Comparison of ENCODE assay signal across 28 cellular contexts in genomic region chr3:45465192-45465591, GRCh38.
A peak's percentile ranks its signal among the peaks of the same experiment; 100 is the strongest.
DNase-seq lines count a peak whose midpoint lies in the region; ATAC-seq, FAIRE-seq and TF ChIP-seq lines count a peak whose summit lies in the region.
"Had no signal": no experiment of that assay in that cellular context is flagged by ENCODE, and none has a peak within 500 bp of the region (broad histone marks: within the 10 kb centered on the region; RNA-seq: fewer than 3 reads in every experiment).

No MANE protein-coding gene starts in this region.

- no peak for FAIRE-seq in H1 (lab: Jason Lieb, UNC)
- no peak for FAIRE-seq in pancreas (lab: Jason Lieb, UNC)
- no peak for FAIRE-seq in GM19239 (lab: Jason Lieb, UNC)
- FAIRE-seq: colon, small intestine had no signal

- H4K91ac ChIP-seq in H1 (replicated peaks; ENCODE audit: insufficient read length, low read length), result no peak overlapping the region

- no peaks in the 10 kb centered on the region for H3K79me1 ChIP-seq in H1 (ENCODE audit: low read depth, low read length)

- H3K56ac ChIP-seq in H1 (replicated peaks; ENCODE audit: insufficient read length, low read depth, low read length), result no peak overlapping the region

- no peak overlapping the region for H4K8ac ChIP-seq in H1 (ENCODE audit: extremely low read depth, insufficient read depth, low read length)

- H3K27ac ChIP-seq in CD4-positive, alpha-beta T cell (ENCODE audit: low read depth, low read length), result no peak overlapping the region
- H3K27ac ChIP-seq in OCI-LY1 (ENCODE audit: low read depth, low read length, poor library complexity, severe bottlenecking) (peak overlapping the region; percentile 87), H1 (ENCODE audit: low read depth, low read length) (no peak overlapping the region), osteoblast (ENCODE audit: low read depth, low read length) (no peak overlapping the region), pancreas (no peak overlapping the region)
- H3K27ac ChIP-seq: BLaER1, brain microvascular endothelial cell, gastrocnemius medialis, KMS-11 had no signal

- no peak overlapping the region for H3K4me3 ChIP-seq in OCI-LY1 (ENCODE audit: low read depth, low read length, poor library complexity, severe bottlenecking)
- H3K4me3 ChIP-seq in H1 (ENCODE audit: extremely low read depth in 1 of 4, insufficient read depth in 2 of 4, low read depth in 3 of 4, low read length in 4 of 4), result no peak overlapping the region
- H3K4me3 ChIP-seq in osteoblast (ENCODE audit: insufficient read depth, low read length), result no peak overlapping the region
- H3K4me3 ChIP-seq in pancreas, result no peak overlapping the region
- H3K4me3 ChIP-seq: adrenal gland, BLaER1, gastrocnemius medialis, HAP-1, stomach had no signal

- H2BK5ac ChIP-seq in H1 (ENCODE audit: low read depth, low read length), result 0 out of 2 replicates have a peak overlapping the region, but pooled peaks have one; percentile 29

- H3K4me1 ChIP-seq in OCI-LY1 (ENCODE audit: insufficient read depth, low read length, severe bottlenecking), result peaks cover 34% of the 10 kb centered on the region
- H3K4me1 ChIP-seq in H1 (replicated peaks in 1 of 4; ENCODE audit: control insufficient read depth in 3 of 4, insufficient read depth in 4 of 4, low read length in 3 of 4), result peaks cover 10 to 27% (median 19%) of the 10 kb centered on the region in 4 experiments
- peaks cover 8% of the 10 kb centered on the region for H3K4me1 ChIP-seq in osteoblast (ENCODE audit: insufficient read depth, low read length)
- H3K4me1 ChIP-seq in pancreas, result no peaks in the 10 kb centered on the region
- H3K4me1 ChIP-seq: adrenal gland, BLaER1, gastrocnemius medialis, HAP-1 had no signal

- H2BK12ac ChIP-seq in H1 (ENCODE audit: low read depth, low read length), result no peak overlapping the region

- no peak for TF ChIP-seq EP300 in H1 (IDR thresholded peaks at IDR 0.05; ENCODE audit: borderline replicate concordance in 1 of 2, low read depth in 2 of 2, low read length in 2 of 2)

- CTCF ChIA-PET in CD4-positive, alpha-beta T cell (lab: Charles Lee), result no interaction called here
- CTCF ChIA-PET in H1 (lab: Charles Lee; ENCODE audit: partially characterized antibody), result interaction anchor here (0.8 to 1.2 kb wide), 5 partner anchors 16 to 424 kb away, joined by 3 read pairs; no protein-coding TSS in a partner anchor

- peak overlapping the region; percentile 80 for H3K27ac Mint-ChIP-seq in CD4-positive, alpha-beta T cell
- H3K27ac Mint-ChIP-seq: activated CD4-positive, alpha-beta memory T cell treated with anti-CD3 and anti-CD28 coated beads, Interleukin-2, amount 10 ng/mL, durations not matched to agents 7 days and 5 days had no signal

- no peaks in the 10 kb centered on the region for H3F3A ChIP-seq in OCI-LY1 (ENCODE audit: insufficient read depth, low read length)

- TF ChIP-seq POLR2A in H1 (IDR thresholded peaks at IDR 0.05; ENCODE audit: control extremely low read depth in 1 of 2, low read depth in 2 of 2, low read length in 2 of 2), result no peak

- H3K9me3 Mint-ChIP-seq in CD4-positive, alpha-beta T cell, result peaks cover 2% of the 10 kb centered on the region

- H3K9ac ChIP-seq in OCI-LY1 (ENCODE audit: low read length) (peak overlapping the region; percentile 32; the same call in 1 of the 2 replicates), H1 (replicated peaks in 1 of 4; ENCODE audit: extremely low read depth in 1 of 4, low read depth in 3 of 4, low read length in 3 of 4) (no peak overlapping the region)
- H3K9ac ChIP-seq: BLaER1, KMS-11 had no signal

- no peak for TF ChIP-seq CTCF in CD4-positive, alpha-beta T cell (IDR thresholded peaks at IDR 0.05)
- no peak for TF ChIP-seq CTCF in OCI-LY1 (IDR thresholded peaks at IDR 0.05; ENCODE audit: low read length)
- no peak for TF ChIP-seq CTCF in H1 (IDR thresholded peaks at IDR 0.05; ENCODE audit: control extremely low read depth in 1 of 3, insufficient read depth in 1 of 3, low read depth in 1 of 3, low read length in 3 of 3)
- no peak for TF ChIP-seq CTCF in osteoblast (IDR thresholded peaks at IDR 0.05; ENCODE audit: extremely low read depth, low read depth, low read length)
- no peak for TF ChIP-seq CTCF in pancreas (IDR thresholded peaks at IDR 0.05)

- no peak overlapping the region for H3K4ac ChIP-seq in H1 (replicated peaks; ENCODE audit: insufficient read length, low read depth, low read length)

- H2BK20ac ChIP-seq in H1 (ENCODE audit: low read length), result no peak overlapping the region

- no peak overlapping the region for H2AK5ac ChIP-seq in H1 (ENCODE audit: low read depth, low read length)

- H3K27me3 ChIP-seq in CD4-positive, alpha-beta T cell (ENCODE audit: control insufficient read depth, insufficient read depth, low read length), result no peaks in the 10 kb centered on the region
- H3K27me3 ChIP-seq in OCI-LY1 (ENCODE audit: insufficient read depth, low read length) (no peaks in the 10 kb centered on the region), H1 (replicated peaks in 1 of 4; ENCODE audit: control insufficient read depth in 3 of 4, extremely low read depth in 1 of 4, insufficient read depth in 3 of 4, low read length in 3 of 4) (no peaks in the 10 kb centered on the region), osteoblast (ENCODE audit: insufficient read depth, low read length) (no peaks in the 10 kb centered on the region), pancreas (no peaks in the 10 kb centered on the region)
- H3K27me3 ChIP-seq: adrenal gland, BLaER1, brain microvascular endothelial cell, gastrocnemius medialis, stomach had no signal

- H3K4me3 Mint-ChIP-seq in CD4-positive, alpha-beta T cell, result no peak overlapping the region
- H3K4me3 Mint-ChIP-seq: activated CD4-positive, alpha-beta memory T cell treated with anti-CD3 and anti-CD28 coated beads, Interleukin-2, amount 10 ng/mL, durations not matched to agents 7 days and 5 days; endodermal cell had no signal

- H3K27me3 Mint-ChIP-seq in CD4-positive, alpha-beta T cell, result no peaks in the 10 kb centered on the region
- H3K27me3 Mint-ChIP-seq: activated CD4-positive, alpha-beta memory T cell treated with anti-CD3 and anti-CD28 coated beads, Interleukin-2, amount 10 ng/mL, durations not matched to agents 7 days and 5 days had no signal

- H3K18ac ChIP-seq in H1 (ENCODE audit: extremely low read depth, low read length), result no peak overlapping the region

- POLR2A ChIA-PET in CD4-positive, alpha-beta T cell (lab: Charles Lee), result interaction anchor here (0.6 kb wide), 1 partner anchor 69 kb away, joined by 3 read pairs; no protein-coding TSS in a partner anchor
- POLR2A ChIA-PET in H1 (lab: Charles Lee; ENCODE audit: partially characterized antibody), result interaction anchor here (1.0 kb wide), 4 partner anchors 11 to 68 kb away, joined by 3 to 4 read pairs (median 3); no protein-coding TSS in a partner anchor

- H4K5ac ChIP-seq in H1 (ENCODE audit: insufficient read length, low read depth, low read length), result no peak overlapping the region

- 90% methylated on average over 3 of the region's 3 CpGs; no CpG with 5 or more reads in 1 of the 2 experiments for WGBS in H1 (ENCODE audit: extremely low coverage in 1 of 2, insufficient coverage in 1 of 2, insufficient read length in 1 of 2, insufficient replicate concordance in 2 of 2, low coverage in 1 of 2, low lambda C conversion rate in 2 of 2, missing lambda C conversion rate in 1 of 2), 2 experiments
- 77 to 81% methylated on average over 3 of the region's 3 CpGs for WGBS in pancreas, 2 donors

- H4K20me1 ChIP-seq in OCI-LY1 (ENCODE audit: insufficient read depth, low read length) (no peaks in the 10 kb centered on the region), H1 (replicated peaks in 1 of 2; ENCODE audit: control insufficient read depth in 1 of 2, insufficient read depth in 2 of 2, low read length in 2 of 2) (no peaks in the 10 kb centered on the region), osteoblast (ENCODE audit: insufficient read depth, low read length) (no peaks in the 10 kb centered on the region)
- H4K20me1 ChIP-seq: BLaER1 had no signal

- peaks cover 39% of the 10 kb centered on the region for H3K4me1 Mint-ChIP-seq in CD4-positive, alpha-beta T cell (ENCODE audit: low read depth)

- no peak for ATAC-seq in CD4-positive, alpha-beta T cell (ENCODE audit: poor library complexity)
- no peak for ATAC-seq in pancreas
- ATAC-seq: gastrocnemius medialis had no signal

- no peak overlapping the region for H2BK120ac ChIP-seq in H1 (replicated peaks; ENCODE audit: low read depth, low read length)

- no peak overlapping the region for H3K14ac ChIP-seq in H1 (ENCODE audit: insufficient read length)

- no peak overlapping the region for H2AFZ ChIP-seq in OCI-LY1 (ENCODE audit: low read length)
- no peak overlapping the region for H2AFZ ChIP-seq in H1 (ENCODE audit: low read length)
- H2AFZ ChIP-seq in osteoblast (ENCODE audit: low read length), result no peak overlapping the region

- no peaks in the 10 kb centered on the region for H3K79me2 ChIP-seq in OCI-LY1 (ENCODE audit: insufficient read depth, low read length)
- no peaks in the 10 kb centered on the region for H3K79me2 ChIP-seq in H1 (ENCODE audit: control insufficient read depth in 1 of 2, insufficient read depth in 2 of 2, low read length in 2 of 2)
- no peaks in the 10 kb centered on the region for H3K79me2 ChIP-seq in osteoblast (ENCODE audit: insufficient read depth, low read length)

- H3K4me2 ChIP-seq in OCI-LY1 (ENCODE audit: low read length) (no peak overlapping the region), H1 (ENCODE audit: insufficient read depth in 1 of 2, low read depth in 2 of 2, low read length in 2 of 2) (peak overlapping the region in 1 of 2 experiments; percentile 60; a peak in 1 of 4 replicates), osteoblast (ENCODE audit: insufficient read depth, low read length) (no peak overlapping the region)
- H3K4me2 ChIP-seq: BLaER1, KMS-11 had no signal

- TF ChIP-seq RAD21 in H1 (IDR thresholded peaks at IDR 0.05 in 1 of 2, conservative IDR thresholded peaks at IDR 0.05 in 1 of 2; ENCODE audit: low read depth in 2 of 2, low read length in 2 of 2), result no peak

- peaks cover 16% of the 10 kb centered on the region for H3K36me3 ChIP-seq in OCI-LY1 (ENCODE audit: insufficient read depth, low read length)
- peaks cover 3 to 10% (median 6%) of the 10 kb centered on the region in 4 experiments; a peak in 6 of 8 replicates for H3K36me3 ChIP-seq in H1 (ENCODE audit: control insufficient read depth in 2 of 4, insufficient read depth in 4 of 4, low read length in 3 of 4)
- no peaks in the 10 kb centered on the region for H3K36me3 ChIP-seq in osteoblast (ENCODE audit: insufficient read depth, low read length)
- H3K36me3 ChIP-seq in pancreas, result no peaks in the 10 kb centered on the region
- H3K36me3 ChIP-seq: adrenal gland had no signal

- intact Hi-C loops in CD4-positive, alpha-beta T cell (cut with DNase I, micrococcal nuclease), result no loop called here
- intact Hi-C loops in pancreas (cut with DNase I), result no loop called here

- no peaks in the 10 kb centered on the region for H3K9me2 ChIP-seq in OCI-LY1 (ENCODE audit: low read depth, low read length)

- H3K23ac ChIP-seq in H1 (ENCODE audit: insufficient read length), result no peak overlapping the region

- no peak overlapping the region for H2BK15ac ChIP-seq in H1 (ENCODE audit: low read length)

- H3K9me3 ChIP-seq in CD4-positive, alpha-beta T cell (ENCODE audit: control insufficient read depth, low read length), result peaks cover 10% of the 10 kb centered on the region
- H3K9me3 ChIP-seq in OCI-LY1 (ENCODE audit: low read length), result no peaks in the 10 kb centered on the region; the same call in 1 of the 2 replicates
- peaks cover 0 to 3% of the 10 kb centered on the region in 2 experiments; a peak in 1 of 4 replicates for H3K9me3 ChIP-seq in H1 (ENCODE audit: insufficient read depth in 2 of 2, low read depth in 1 of 2, low read length in 1 of 2)
- no peaks in the 10 kb centered on the region for H3K9me3 ChIP-seq in osteoblast (ENCODE audit: low read depth, low read length)
- H3K9me3 ChIP-seq in pancreas, result no peaks in the 10 kb centered on the region
- H3K9me3 ChIP-seq: adrenal gland, gastrocnemius medialis had no signal

- H3K23me2 ChIP-seq in H1 (ENCODE audit: low read depth, low read length), result no peaks in the 10 kb centered on the region

- H3K36me3 Mint-ChIP-seq in CD4-positive, alpha-beta T cell (ENCODE audit: low read depth), result peaks cover 52% of the 10 kb centered on the region

- no peak for DNase-seq in CD4-positive, alpha-beta T cell
- DNase-seq in H1 (ENCODE audit: low read depth in 1 of 2, low spot score in 2 of 2), result no peak
- peak; percentile 0 for DNase-seq in osteoblast (ENCODE audit: insufficient read length, low spot score, missing footprints)
- no peak for DNase-seq in SW 1271 (lab: John Stamatoyannopoulos, UW)
- no peak for DNase-seq in pancreas
- DNase-seq in GM19239 (ENCODE audit: insufficient read length, low spot score), result no peak
- DNase-seq: activated gamma-delta T cell; activated T-cell treated with anti-CD3 and anti-CD28 coated beads for 4 hours; brain microvascular endothelial cell; Calu3; DMS79 treated with DMSO at 0.1 percent for 48 hours; endodermal cell; NCI-H1417 treated with DMSO at 0.1 percent for 48 hours; NCI-H2081 treated with DMSO at 0.1 percent for 48 hours; NCI-H226; occipital lobe; small intestine; stimulated activated CD8-positive, alpha-beta memory T cell treated with anti-CD3 and anti-CD28 coated beads, Interleukin-4, amount 100 ng/mL, for 48 hours; stomach; trophoblast cell had no signal
